ENCODE assay signal across 18 cellular contexts in genomic region chr4:147994491-147995385, GRCh38.
A peak's percentile ranks its signal among the peaks of the same experiment; 100 is the strongest.
DNase-seq lines count a peak whose midpoint lies in the region; ATAC-seq and TF ChIP-seq lines count a peak whose summit lies in the region.
"Had no signal": no experiment of that assay in that cellular context is flagged by ENCODE, and none has a peak within 500 bp of the region (broad histone marks: within the 10 kb centered on the region; RNA-seq: fewer than 3 reads in every experiment).

No MANE protein-coding gene starts in this region.

- no peak for ATAC-seq in upper lobe of right lung
- ATAC-seq: K562 had no signal

- no peak overlapping the region for H3K9ac ChIP-seq in skeletal muscle satellite cell (ENCODE audit: low read depth, low read length)
- H3K9ac ChIP-seq: BLaER1 treated with 17β-estradiol and CSF1 and Interleukin-3, amounts not matched to agents 10 nM and 100 nM; SK-N-SH had no signal

- H3K9me3 ChIP-seq in skeletal muscle satellite cell (replicated peaks; ENCODE audit: low read length) (no peaks in the 10 kb centered on the region), upper lobe of right lung (no peaks in the 10 kb centered on the region)
- H3K9me3 ChIP-seq: SK-N-SH had no signal

- H3K4me2 ChIP-seq in skeletal muscle satellite cell (ENCODE audit: low read length), result peak overlapping the region; percentile 47
- H3K4me2 ChIP-seq: SK-N-SH had no signal

- intact Hi-C loops in upper lobe of right lung (cut with DNase I), result no loop called here

- H3K4me1 ChIP-seq in skeletal muscle satellite cell (ENCODE audit: control insufficient read depth, insufficient read depth, low read length), result peaks cover 21% of the 10 kb centered on the region
- no peaks in the 10 kb centered on the region for H3K4me1 ChIP-seq in upper lobe of right lung

- DNase-seq in NCI-H82 treated with DMSO at 0.1 percent for 48 hours (lab: John Stamatoyannopoulos, UW; ENCODE audit: unreplicated experiment) (peak; percentile 63), dermis blood vessel endothelial cell (peak; percentile 58), myocyte (ENCODE audit: low read depth) (peak; percentile 39), upper lobe of right lung (no peak), HPDE6-E6E7 (ENCODE audit: extremely low spot score) (no peak), occipital lobe (lab: John Stamatoyannopoulos, UW) (no peak)
- DNase-seq: DMS79, H7, HFFc6, NCI-H1105, NCI-H1694, NCI-H2081 treated with DMSO at 0.1 percent for 48 hours, SHP77 treated with DMSO at 0.1 percent for 48 hours, SK-N-SH had no signal

- no peak for TF ChIP-seq CTCF in upper lobe of right lung (IDR thresholded peaks at IDR 0.05)

- H3K4me3 ChIP-seq in skeletal muscle satellite cell (ENCODE audit: low read length) (no peak overlapping the region), upper lobe of right lung (no peak overlapping the region)
- H3K4me3 ChIP-seq: BLaER1 treated with 17β-estradiol and CSF1 and Interleukin-3, amounts not matched to agents 10 nM and 100 nM; K562 had no signal

- no peak overlapping the region for H3K27ac ChIP-seq in upper lobe of right lung
- H3K27ac ChIP-seq: BLaER1 treated with 17β-estradiol and CSF1 and Interleukin-3, amounts not matched to agents 10 nM and 100 nM; HL-60 had no signal

- H3K27me3 ChIP-seq in skeletal muscle satellite cell (ENCODE audit: control insufficient read depth, insufficient read depth, low read length) (no peaks in the 10 kb centered on the region), upper lobe of right lung (no peaks in the 10 kb centered on the region)
- H3K27me3 ChIP-seq: BLaER1 treated with 17β-estradiol and CSF1 and Interleukin-3, amounts not matched to agents 10 nM and 100 nM had no signal

- H3K36me3 ChIP-seq in skeletal muscle satellite cell (ENCODE audit: insufficient read depth, low read length) (peaks cover 3% of the 10 kb centered on the region), upper lobe of right lung (no peaks in the 10 kb centered on the region)

Comparison
In these comparisons a context has a peak if more than half of its experiments do, and no peak if none do; other contexts are left out.
1. DNase-seq: peak in NCI-H82 treated with DMSO at 0.1 percent for 48 hours (single experiment), dermis blood vessel endothelial cell (single experiment) and myocyte (single experiment); none in upper lobe of right lung (single experiment), HPDE6-E6E7 (single experiment) and occipital lobe (single experiment).